8 cellular contexts compared by ENCODE assay signal in genomic region chr11:134254433-134254832, GRCh38. TPM values are rescaled to one million over a fixed set of nuclear protein-coding genes. Genes with fewer than 3 reads are reported as not detected.
A peak's percentile ranks its signal among the peaks of the same experiment; 100 is the strongest.
DNase-seq lines count a peak whose midpoint lies in the region; ATAC-seq and TF ChIP-seq lines count a peak whose summit lies in the region.

No MANE protein-coding gene starts in this region.

- peak overlapping the region; percentile 81 for H3K4me2 ChIP-seq in DND-41 (ENCODE audit: insufficient read depth, low read length)
- H3K4me2 ChIP-seq in OCI-LY3 (ENCODE audit: low read length): peak overlapping the region; percentile 87

- peaks cover 46% of the 10 kb centered on the region for H3K79me2 ChIP-seq in DND-41 (ENCODE audit: insufficient read depth, low read length)
- peaks cover 14% of the 10 kb centered on the region for H3K79me2 ChIP-seq in OCI-LY3 (ENCODE audit: low read length)

- ATAC-seq in DND-41 (ENCODE audit: insufficient read depth, low read depth) (no peak), HG03442 (IDR thresholded peaks at IDR 0.05; ENCODE audit: unreplicated experiment) (no peak), GM21619 (IDR thresholded peaks at IDR 0.05; ENCODE audit: unreplicated experiment) (no peak)

- H3K36me3 ChIP-seq in DND-41 (ENCODE audit: insufficient read depth, low read length) (peaks cover 47% of the 10 kb centered on the region), OCI-LY3 (replicated peaks; ENCODE audit: low read depth, low read length) (peaks cover 25% of the 10 kb centered on the region), endodermal cell (ENCODE audit: control insufficient read depth, insufficient read depth, low read length) (peaks cover 28% of the 10 kb centered on the region)

- H3K9me3 Mint-ChIP-seq in endodermal cell (no peaks in the 10 kb centered on the region), osteocyte (ENCODE audit: unreplicated experiment) (no peaks in the 10 kb centered on the region)

- peak overlapping the region; percentile 30; the same call in 1 of the 2 replicates for H3K27ac ChIP-seq in DND-41 (ENCODE audit: low read length)
- H3K27ac ChIP-seq in OCI-LY3 (ENCODE audit: low read length): no peak overlapping the region
- H3K27ac ChIP-seq in endodermal cell (ENCODE audit: low read depth, low read length): no peak overlapping the region

- H3K4me1 Mint-ChIP-seq in endodermal cell: peaks cover 20% of the 10 kb centered on the region
- peaks cover 20% of the 10 kb centered on the region for H3K4me1 Mint-ChIP-seq in osteocyte (ENCODE audit: unreplicated experiment)

- H3K4me3 Mint-ChIP-seq in endodermal cell: peak overlapping the region; percentile 79
- peak overlapping the region; percentile 86 for H3K4me3 Mint-ChIP-seq in osteocyte (ENCODE audit: unreplicated experiment)

- H3K9me3 ChIP-seq in DND-41 (ENCODE audit: insufficient read depth, low read length, severe bottlenecking): no peaks in the 10 kb centered on the region
- no peaks in the 10 kb centered on the region for H3K9me3 ChIP-seq in OCI-LY3 (ENCODE audit: insufficient read depth, low read length)
- H3K9me3 ChIP-seq in endodermal cell (ENCODE audit: control insufficient read depth, low read length): no peaks in the 10 kb centered on the region

- no peaks in the 10 kb centered on the region for H3K27me3 ChIP-seq in DND-41 (ENCODE audit: insufficient read depth, low read length, poor library complexity)
- no peaks in the 10 kb centered on the region for H3K27me3 ChIP-seq in OCI-LY3 (ENCODE audit: low read depth, low read length)
- H3K27me3 ChIP-seq in endodermal cell (ENCODE audit: control insufficient read depth, insufficient read depth, low read length, poor library complexity, severe bottlenecking): no peaks in the 10 kb centered on the region

- TF ChIP-seq CTCF in DND-41 (IDR thresholded peaks at IDR 0.05; ENCODE audit: borderline replicate concordance, extremely low read depth, low read length, poor library complexity, severe bottlenecking): no peak
- no peak for TF ChIP-seq CTCF in OCI-LY3 (IDR thresholded peaks at IDR 0.05; ENCODE audit: low read depth, low read length)
- TF ChIP-seq CTCF in endodermal cell (conservative IDR thresholded peaks at IDR 0.05): no peak
- TF ChIP-seq CTCF in osteocyte (IDR thresholded peaks at IDR 0.05): no peak

- H3K4me3 ChIP-seq in DND-41 (ENCODE audit: low read depth in 1 of 2, low read length in 2 of 2) (peak overlapping the region; percentile 75 to 76; a peak in 3 of 4 replicates), OCI-LY3 (ENCODE audit: low read length) (peak overlapping the region; percentile 91), endodermal cell (ENCODE audit: low read length) (peak overlapping the region; percentile 99)

- H4K20me1 ChIP-seq in DND-41 (ENCODE audit: insufficient read depth, low read length) (peaks cover 3% of the 10 kb centered on the region; the same call in 1 of the 2 replicates), OCI-LY3 (ENCODE audit: insufficient read depth, low read length) (no peaks in the 10 kb centered on the region)

- H3K27me3 Mint-ChIP-seq in endodermal cell (ENCODE audit: insufficient read depth): no peaks in the 10 kb centered on the region
- H3K27me3 Mint-ChIP-seq in osteocyte (ENCODE audit: unreplicated experiment): no peaks in the 10 kb centered on the region

- peak overlapping the region; percentile 78 for H3K9ac ChIP-seq in DND-41 (ENCODE audit: low read depth, low read length)
- peak overlapping the region; percentile 84; the same call in 1 of the 2 replicates for H3K9ac ChIP-seq in OCI-LY3 (ENCODE audit: low read length)
- no peak overlapping the region for H3K9ac ChIP-seq in endodermal cell (ENCODE audit: extremely low read depth, low read length, poor library complexity, severe bottlenecking)

- H2AFZ ChIP-seq in DND-41 (ENCODE audit: low read depth, low read length) (no peak overlapping the region), OCI-LY3 (ENCODE audit: low read depth, low read length) (no peak overlapping the region)

- H3K4me1 ChIP-seq in DND-41 (ENCODE audit: insufficient read depth, low read length): peaks cover 34% of the 10 kb centered on the region
- H3K4me1 ChIP-seq in OCI-LY3 (ENCODE audit: low read length): peaks cover 10% of the 10 kb centered on the region
- H3K4me1 ChIP-seq in endodermal cell (ENCODE audit: control insufficient read depth, insufficient read depth, low read length): no peaks in the 10 kb centered on the region

- H3K36me3 Mint-ChIP-seq in endodermal cell (ENCODE audit: low read depth): peaks cover 34% of the 10 kb centered on the region
- peaks cover 10% of the 10 kb centered on the region for H3K36me3 Mint-ChIP-seq in osteocyte (ENCODE audit: unreplicated experiment)

- no peak overlapping the region for H3K27ac Mint-ChIP-seq in endodermal cell
- no peak overlapping the region for H3K27ac Mint-ChIP-seq in osteocyte (ENCODE audit: unreplicated experiment)

- WGBS in endodermal cell (ENCODE audit: insufficient coverage in 1 of 2, insufficient read length in 1 of 2), 2 experiments: 82% methylated on average over 3 of the region's 3 CpGs; no CpG with 5 or more reads in 1 of the 2 experiments

- DNase-seq in DND-41: no peak
- no peak for DNase-seq in endodermal cell
- no peak for DNase-seq in osteocyte (ENCODE audit: extremely low spot score, unreplicated experiment)
- DNase-seq in activated gamma-delta T cell (lab: John Stamatoyannopoulos, UW): no peak
- no peak for DNase-seq in AG08395 (ENCODE audit: low spot score)

RNA-seq across cellular contexts. Expression of gene ACAD8, which starts 1.1 kb away (rescaled TPM):
- total RNA-seq in endodermal cell (10 to 100 TPM; 35.3 to 37.2 TPM), osteocyte (25.5 and 26.8 TPM in 2 replicates)
- 28.5 TPM for polyA plus RNA-seq in endodermal cell (2013, experiment 1 of 2)
- 26.4 TPM for polyA plus RNA-seq in endodermal cell (2013, experiment 2 of 2)

RNA-seq across cellular contexts. Expression of gene THYN1, which starts 1.3 kb away (rescaled TPM):
- 10 to 100 TPM; 61.3 to 81.6 TPM for total RNA-seq in endodermal cell
- polyA plus RNA-seq in endodermal cell (2013, experiment 1 of 2): 92.2 TPM
- polyA plus RNA-seq in endodermal cell (2013, experiment 2 of 2): 77.7 TPM
- total RNA-seq in osteocyte: 32.6 and 33.9 TPM in 2 replicates

RNA-seq across cellular contexts. Expression of gene GLB1L3, which starts 21.7 kb away (rescaled TPM):
- total RNA-seq in endodermal cell: 1 to 10 TPM; 2.3 to 7.1 TPM
- 0.43 TPM for polyA plus RNA-seq in endodermal cell (2013, experiment 1 of 2)
- 0.37 TPM for polyA plus RNA-seq in endodermal cell (2013, experiment 2 of 2)
- total RNA-seq in osteocyte: not detected in 2 replicates

RNA-seq across cellular contexts. Expression of gene VPS26B, which starts 30.0 kb away (rescaled TPM):
- total RNA-seq in endodermal cell: 10 to 100 TPM; 32.5 to 33.6 TPM
- polyA plus RNA-seq in endodermal cell (2013, experiment 1 of 2): 33.1 TPM
- 33.1 TPM for polyA plus RNA-seq in endodermal cell (2013, experiment 2 of 2)
- 54.3 and 58.8 TPM in 2 replicates for total RNA-seq in osteocyte

RNA-seq across cellular contexts. Expression of gene NCAPD3, which starts 30.7 kb away (rescaled TPM):
- total RNA-seq in endodermal cell: 10 to 100 TPM; 42.6 to 45.5 TPM
- 36.3 TPM for polyA plus RNA-seq in endodermal cell (2013, experiment 1 of 2)
- 34.4 TPM for polyA plus RNA-seq in endodermal cell (2013, experiment 2 of 2)
- total RNA-seq in osteocyte: 20.7 and 21.7 TPM in 2 replicates
